Comparison of ENCODE assay signal across 18 cellular contexts in the genomic region with DNA sequence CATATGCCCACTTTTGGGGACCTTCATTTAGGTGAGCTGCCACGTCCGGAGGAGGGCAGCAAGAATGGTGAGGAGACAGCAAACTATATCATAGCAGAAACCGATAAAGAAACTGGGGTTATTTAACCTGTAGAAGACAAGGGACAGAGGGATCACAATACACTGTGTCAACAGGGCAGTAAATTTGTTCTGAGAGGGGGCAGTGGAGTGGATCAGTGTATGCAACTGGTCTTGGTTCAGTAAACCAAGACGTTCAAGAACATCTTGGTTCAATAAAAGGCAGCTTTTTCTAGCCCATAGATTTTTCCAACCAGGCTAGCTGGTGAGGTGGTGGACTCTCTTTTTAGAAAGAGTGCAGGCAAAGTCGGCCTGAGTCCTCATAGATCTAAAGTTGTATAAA. TPM values are rescaled to one million over a fixed set of nuclear protein-coding genes. Genes with fewer than 3 reads are reported as not detected.
A peak's percentile ranks its signal among the peaks of the same experiment; 100 is the strongest.
DNase-seq lines count a peak whose midpoint lies in the region; ATAC-seq, FAIRE-seq and TF ChIP-seq lines count a peak whose summit lies in the region.
"Had no signal": no experiment of that assay in that cellular context is flagged by ENCODE, and none has a peak within 500 bp of the region (broad histone marks: within the 10 kb centered on the region; RNA-seq: fewer than 3 reads in every experiment).

No MANE protein-coding gene starts in this region.

- H4K8ac ChIP-seq in H1 (ENCODE audit: extremely low read depth, insufficient read depth, low read length) = no peak overlapping the region
- H4K8ac ChIP-seq in neuronal stem cell (ENCODE audit: low read depth, low read length) = no peak overlapping the region

- H4K91ac ChIP-seq in H1 (replicated peaks; ENCODE audit: insufficient read length, low read length) = peak overlapping the region; percentile 46
- no peak overlapping the region for H4K91ac ChIP-seq in neuronal stem cell (ENCODE audit: low read depth, low read length, poor library complexity)

- H2AFZ ChIP-seq in GM23338 = 0 out of 2 replicates have a peak overlapping the region, but pooled peaks have one; percentile 60
- peak overlapping the region; percentile 91 for H2AFZ ChIP-seq in H1 (ENCODE audit: low read length)
- H2AFZ ChIP-seq in neuronal stem cell (ENCODE audit: low read length) = peak overlapping the region; percentile 51

- H3K79me2 ChIP-seq in GM23338 (replicated peaks; ENCODE audit: insufficient read depth) (no peaks in the 10 kb centered on the region), H1 (ENCODE audit: control insufficient read depth in 1 of 2, insufficient read depth in 2 of 2, low read length in 2 of 2) (no peaks in the 10 kb centered on the region)

- H3K27me3 ChIP-seq in A673 (replicated peaks; ENCODE audit: insufficient read depth, low read depth, low read length, poor library complexity) (no peaks in the 10 kb centered on the region), GM23338 (ENCODE audit: insufficient read depth) (no peaks in the 10 kb centered on the region), H1 (replicated peaks in 1 of 4; ENCODE audit: control insufficient read depth in 3 of 4, extremely low read depth in 1 of 4, insufficient read depth in 3 of 4, low read length in 3 of 4) (no peaks in the 10 kb centered on the region), neuronal stem cell (ENCODE audit: control insufficient read depth in 3 of 3, insufficient read depth in 3 of 3, low read depth in 1 of 3, low read length in 3 of 3) (peaks cover 0 to 6% (median 0%) of the 10 kb centered on the region in 3 experiments)

- no peak overlapping the region for H2BK15ac ChIP-seq in H1 (ENCODE audit: low read length)
- peak overlapping the region; percentile 3 for H2BK15ac ChIP-seq in neuronal stem cell (ENCODE audit: low read length)

- no peak overlapping the region for H3K18ac ChIP-seq in H1 (ENCODE audit: extremely low read depth, low read length)
- H3K18ac ChIP-seq in neuronal stem cell (ENCODE audit: low read length) = no peak overlapping the region

- TF ChIP-seq CTCF in A673 (conservative IDR thresholded peaks at IDR 0.05; ENCODE audit: low read depth, low read length) (no peak), GM23338 (conservative IDR thresholded peaks at IDR 0.05; ENCODE audit: low read depth in 2 of 2) (no peak), H1 (IDR thresholded peaks at IDR 0.05; ENCODE audit: control extremely low read depth in 1 of 3, insufficient read depth in 1 of 3, low read depth in 1 of 3, low read length in 3 of 3) (no peak), GM10266 (IDR thresholded peaks at IDR 0.05; ENCODE audit: control insufficient read depth, insufficient read depth, low read depth, missing control alignments) (no peak)

- WGBS in H1 (ENCODE audit: extremely low coverage in 1 of 2, insufficient coverage in 1 of 2, insufficient read length in 1 of 2, insufficient replicate concordance in 2 of 2, low coverage in 1 of 2, low lambda C conversion rate in 2 of 2, missing lambda C conversion rate in 1 of 2), 2 experiments = 84% methylated on average over 5 of the region's 5 CpGs; no CpG with 5 or more reads in 1 of the 2 experiments
- WGBS in neuronal stem cell (ENCODE audit: extremely low coverage in 2 of 2, insufficient read length in 2 of 2, insufficient replicate concordance in 1 of 2), 2 donors = no CpG with 5 or more reads among the region's 5 CpGs

- H3K4me3 Mint-ChIP-seq in GM23338 = no peak overlapping the region
- H3K4me3 Mint-ChIP-seq: CD4-positive, alpha-beta memory T cell had no signal

- no peaks in the 10 kb centered on the region for H3K79me1 ChIP-seq in H1 (ENCODE audit: low read depth, low read length)
- H3K79me1 ChIP-seq in neuronal stem cell (ENCODE audit: low read depth, low read length) = no peaks in the 10 kb centered on the region

- no peak overlapping the region for H3K14ac ChIP-seq in H1 (ENCODE audit: insufficient read length)
- H3K14ac ChIP-seq in neuronal stem cell (ENCODE audit: low read length) = no peak overlapping the region

- H3K9me3 ChIP-seq in A673 (ENCODE audit: low read depth, low read length, poor library complexity, severe bottlenecking) (no peaks in the 10 kb centered on the region), H1 (ENCODE audit: insufficient read depth in 2 of 2, low read depth in 1 of 2, low read length in 1 of 2) (no peaks in the 10 kb centered on the region), neuronal stem cell (replicated peaks in 1 of 2; ENCODE audit: control insufficient read depth in 2 of 2, insufficient read depth in 1 of 2, low read depth in 1 of 2, low read length in 2 of 2) (no peaks in the 10 kb centered on the region)

- H3K9me3 Mint-ChIP-seq in GM23338 = no peaks in the 10 kb centered on the region

- H3K9me2 ChIP-seq in GM23338 (ENCODE audit: insufficient read depth) = no peaks in the 10 kb centered on the region

- H4K20me1 ChIP-seq in GM23338 (replicated peaks; ENCODE audit: insufficient read depth) (no peaks in the 10 kb centered on the region), H1 (replicated peaks in 1 of 2; ENCODE audit: control insufficient read depth in 1 of 2, insufficient read depth in 2 of 2, low read length in 2 of 2) (no peaks in the 10 kb centered on the region)

- TF ChIP-seq EP300 in H1 (IDR thresholded peaks at IDR 0.05; ENCODE audit: borderline replicate concordance in 1 of 2, low read depth in 2 of 2, low read length in 2 of 2) = no peak

- TF ChIP-seq RAD21 in H1 (IDR thresholded peaks at IDR 0.05 in 1 of 2, conservative IDR thresholded peaks at IDR 0.05 in 1 of 2; ENCODE audit: low read depth in 2 of 2, low read length in 2 of 2) = no peak

- H3K27ac ChIP-seq in A673 (ENCODE audit: low read depth, low read length, poor library complexity, severe bottlenecking) = peak overlapping the region; percentile 64
- no peak overlapping the region for H3K27ac ChIP-seq in GM23338 (ENCODE audit: low read depth)
- no peak overlapping the region for H3K27ac ChIP-seq in H1 (ENCODE audit: low read depth, low read length)
- H3K27ac ChIP-seq in neuronal stem cell (replicated peaks; ENCODE audit: low read length) = no peak overlapping the region
- H3K27ac ChIP-seq: RWPE1 had no signal

- H3K23me2 ChIP-seq in H1 (ENCODE audit: low read depth, low read length) = no peaks in the 10 kb centered on the region

- H3K23ac ChIP-seq in H1 (ENCODE audit: insufficient read length) (no peak overlapping the region), neuronal stem cell (ENCODE audit: low read depth, low read length, poor library complexity) (no peak overlapping the region)

- H2AK5ac ChIP-seq in H1 (ENCODE audit: low read depth, low read length) (no peak overlapping the region), neuronal stem cell (ENCODE audit: low read depth, low read length) (no peak overlapping the region)

- CTCF ChIA-PET in A673 (lab: Charles Lee) = interaction anchor here (0.6 kb wide), 1 partner anchor 83 kb away, joined by 3 read pairs; no protein-coding TSS in a partner anchor
- CTCF ChIA-PET in H1 (lab: Charles Lee; ENCODE audit: partially characterized antibody) = interaction anchor here (0.6 to 8.2 kb wide), 27 partner anchors 9 to 368 kb away, joined by 3 to 77 read pairs (median 4); no protein-coding TSS in a partner anchor

- TF ChIP-seq POLR2A in H1 (IDR thresholded peaks at IDR 0.05; ENCODE audit: control extremely low read depth in 1 of 2, low read depth in 2 of 2, low read length in 2 of 2) = no peak

- TSS peak; percentile 9 for BruUV-seq in A673 (replicated peaks; lab: Mats Ljungman, UMichigan)

- H2BK12ac ChIP-seq in H1 (ENCODE audit: low read depth, low read length) (no peak overlapping the region), neuronal stem cell (ENCODE audit: low read length) (no peak overlapping the region)

- H3K4me1 Mint-ChIP-seq in GM23338 = peaks cover 6% of the 10 kb centered on the region; the same call in 2 of the 3 replicates
- H3K4me1 Mint-ChIP-seq: CD4-positive, alpha-beta memory T cell had no signal

- H3K36me3 Mint-ChIP-seq in GM23338 (ENCODE audit: low read depth) = no peaks in the 10 kb centered on the region
- H3K36me3 Mint-ChIP-seq: CD4-positive, alpha-beta memory T cell had no signal

- H3F3A ChIP-seq in GM23338 (replicated peaks; ENCODE audit: low read depth) = no peaks in the 10 kb centered on the region

- no peak overlapping the region for H2BK20ac ChIP-seq in H1 (ENCODE audit: low read length)

- peaks cover 34% of the 10 kb centered on the region for H3K4me1 ChIP-seq in A673 (ENCODE audit: insufficient read depth, low read length, poor library complexity, severe bottlenecking)
- H3K4me1 ChIP-seq in GM23338 (ENCODE audit: insufficient read depth) = no peaks in the 10 kb centered on the region
- no peaks in the 10 kb centered on the region; a peak in 1 of 7 replicates for H3K4me1 ChIP-seq in H1 (replicated peaks in 1 of 4; ENCODE audit: control insufficient read depth in 3 of 4, insufficient read depth in 4 of 4, low read length in 3 of 4)
- H3K4me1 ChIP-seq in neuronal stem cell (ENCODE audit: control insufficient read depth in 2 of 2, insufficient read depth in 1 of 2, low read depth in 1 of 2, low read length in 2 of 2) = no peaks in the 10 kb centered on the region

- H3K56ac ChIP-seq in H1 (replicated peaks; ENCODE audit: insufficient read length, low read depth, low read length) = no peak overlapping the region

- FAIRE-seq in H1 (lab: Jason Lieb, UNC) = no peak
- FAIRE-seq: GM12892 had no signal

- H3K4me2 ChIP-seq in GM23338 (no peak overlapping the region), H1 (ENCODE audit: insufficient read depth in 1 of 2, low read depth in 2 of 2, low read length in 2 of 2) (no peak overlapping the region), neuronal stem cell (ENCODE audit: insufficient read depth, low read length, poor library complexity, severe bottlenecking) (no peak overlapping the region)

- H3K4ac ChIP-seq in H1 (replicated peaks; ENCODE audit: insufficient read length, low read depth, low read length) = no peak overlapping the region
- no peak overlapping the region for H3K4ac ChIP-seq in neuronal stem cell (ENCODE audit: low read length)

- no peak overlapping the region for H4K5ac ChIP-seq in H1 (ENCODE audit: insufficient read length, low read depth, low read length)

- ATAC-seq in GM23338 = no peak

- no peak overlapping the region for H2BK5ac ChIP-seq in H1 (ENCODE audit: low read depth, low read length)
- H2BK5ac ChIP-seq in neuronal stem cell (ENCODE audit: low read length) = no peak overlapping the region

- no peak overlapping the region for H3K9ac ChIP-seq in H1 (replicated peaks in 1 of 4; ENCODE audit: extremely low read depth in 1 of 4, low read depth in 3 of 4, low read length in 3 of 4)
- H3K9ac ChIP-seq in neuronal stem cell (ENCODE audit: low read depth, low read length, poor library complexity) = no peak overlapping the region

- POLR2A ChIA-PET in A673 (lab: Charles Lee; ENCODE audit: low non-redundant PET) (no interaction called here), H1 (lab: Charles Lee; ENCODE audit: partially characterized antibody) (no interaction called here)

- H3K27me3 Mint-ChIP-seq in GM23338 (ENCODE audit: insufficient read depth, low read depth, poor library complexity) = no peaks in the 10 kb centered on the region

- H3K27ac Mint-ChIP-seq in GM23338 = no peak overlapping the region; the same call in 1 of the 2 replicates
- H3K27ac Mint-ChIP-seq: CD4-positive, alpha-beta memory T cell had no signal

- no peak overlapping the region for H3K4me3 ChIP-seq in A673 (ENCODE audit: low read depth, low read length, poor library complexity, severe bottlenecking)
- no peak overlapping the region for H3K4me3 ChIP-seq in GM23338
- no peak overlapping the region for H3K4me3 ChIP-seq in H1 (ENCODE audit: extremely low read depth in 1 of 4, insufficient read depth in 2 of 4, low read depth in 3 of 4, low read length in 4 of 4)
- H3K4me3 ChIP-seq in neuronal stem cell (ENCODE audit: low read length in 2 of 2) = no peak overlapping the region
- H3K4me3 ChIP-seq: K562 had no signal

- H2BK120ac ChIP-seq in H1 (replicated peaks; ENCODE audit: low read depth, low read length) (no peak overlapping the region), neuronal stem cell (ENCODE audit: low read depth, low read length) (no peak overlapping the region)

- DNase-seq in A673 (ENCODE audit: low spot score) (no peak), GM23338 (ENCODE audit: low spot score) (no peak), H1 (ENCODE audit: low read depth in 1 of 2, low spot score in 2 of 2) (no peak), neuronal stem cell (ENCODE audit: low spot score) (no peak), cerebellum (ENCODE audit: low spot score) (no peak), GM10266 (ENCODE audit: extremely low spot score) (no peak), NCI-H69 (lab: John Stamatoyannopoulos, UW) (no peak)
- DNase-seq: CD4-positive, alpha-beta memory T cell; DMS79; NCI-H1436 treated with DMSO at 0.1 percent for 48 hours; NCI-H187 treated with DMSO at 0.1 percent for 48 hours had no signal

- intact Hi-C loops in A673 (cut with micrococcal nuclease; ENCODE audit: unreplicated experiment) = loop anchor here (5.0 kb wide), 1 partner anchor 813 kb away; no protein-coding TSS in a partner anchor

- H3K36me3 ChIP-seq in A673 (ENCODE audit: insufficient read depth, low read length, poor library complexity, severe bottlenecking) (no peaks in the 10 kb centered on the region), GM23338 (ENCODE audit: insufficient read depth) (no peaks in the 10 kb centered on the region), H1 (ENCODE audit: control insufficient read depth in 2 of 4, insufficient read depth in 4 of 4, low read length in 3 of 4) (no peaks in the 10 kb centered on the region), neuronal stem cell (replicated peaks in 1 of 2; ENCODE audit: control insufficient read depth in 2 of 2, insufficient read depth in 2 of 2, low read length in 2 of 2) (no peaks in the 10 kb centered on the region)

RNA-seq across cellular contexts. Expression of gene PLAC8L1, which starts 55.3 kb away (rescaled TPM):
- total RNA-seq in A673 (2021) = 1.9 and 2.7 TPM in 2 replicates
- total RNA-seq in GM23338 (2014; rRNA removed; shearing (Covaris generic)) = not detected in 2 replicates
- polyA plus RNA-seq in GM23338 (2016; fragmentation: Nextera tagmentation; extraction: Ambion mirVana) = 0.63 and 2.0 TPM in 2 replicates
- 0.92 TPM in 1 of 2 replicates, not detected in the other for total RNA-seq in H1 (2021; fragmentation: NEBNext Ultra II Directional; extraction: Animal tissue kit (Norgen Biotek cat#: 25700))
- polyA plus RNA-seq in H1 (2011; rRNA removed) = 0.42 and 0.99 TPM in 2 replicates
- 0.74 TPM for polyA plus RNA-seq in H1 (2011; cell fraction: cytosol; rRNA removed)
- 1.8 TPM for polyA plus RNA-seq in H1 (2011; cell fraction: nucleus; rRNA removed)
- 0.65 to 1.5 TPM (median 1.1 TPM) in 4 replicates for polyA plus RNA-seq in H1 (2012, experiment 1 of 2)
- not detected for polyA plus RNA-seq in H1 (2012, experiment 2 of 2)
- 0.36 TPM for polyA plus RNA-seq in H1 (2013, experiment 1 of 2)
- 0.29 TPM for polyA plus RNA-seq in H1 (2013, experiment 2 of 2)
- polyA minus RNA-seq in H1 (2011; rRNA and poly(A)+ RNA removed) = 0.35 TPM in 1 of 2 replicates, not detected in the other
- polyA minus RNA-seq in H1 (2011; cell fraction: cytosol; rRNA and poly(A)+ RNA removed) = not detected
- polyA minus RNA-seq in H1 (2011; cell fraction: nucleus; rRNA and poly(A)+ RNA removed) = not detected
- 0.25 TPM for polyA plus RNA-seq in neuronal stem cell (2013, experiment 1 of 2)
- 0.35 TPM for polyA plus RNA-seq in neuronal stem cell (2013, experiment 2 of 2)
- total RNA-seq in cerebellum = not detected
- total RNA-seq: A172, HT1080, M059J, SK-MEL-5 had no signal
- polyA plus RNA-seq: CD4-positive, alpha-beta memory T cell had no signal
